ENCODE assay signal across 1 cellular context in the genomic region with DNA sequence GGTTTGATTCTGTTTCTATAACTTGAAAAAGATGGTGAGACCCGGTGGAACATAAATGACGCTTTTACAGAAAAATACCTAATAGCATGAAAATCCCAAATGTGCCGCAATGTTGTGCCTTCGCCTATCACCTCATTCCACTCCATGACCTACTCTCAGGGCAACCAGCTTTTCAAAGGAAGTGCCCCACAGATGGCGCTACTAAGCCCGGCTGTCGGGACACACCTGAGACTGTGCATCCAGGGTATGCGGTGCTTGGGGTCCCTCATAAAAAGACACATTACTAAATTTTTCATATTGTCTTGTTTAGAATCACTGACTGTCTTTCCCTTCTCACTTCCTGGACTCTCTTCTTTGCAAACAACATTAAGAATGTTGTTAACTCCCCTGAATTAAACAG.
TF ChIP-seq lines count a peak whose summit lies in the region.

No MANE protein-coding gene starts in this region.

TF ChIP-seq in K562, 482 proteins besides CTCF, POLR2A, EP300 and RAD21 (continued from another document):
- TF ChIP-seq, protein P1, sequence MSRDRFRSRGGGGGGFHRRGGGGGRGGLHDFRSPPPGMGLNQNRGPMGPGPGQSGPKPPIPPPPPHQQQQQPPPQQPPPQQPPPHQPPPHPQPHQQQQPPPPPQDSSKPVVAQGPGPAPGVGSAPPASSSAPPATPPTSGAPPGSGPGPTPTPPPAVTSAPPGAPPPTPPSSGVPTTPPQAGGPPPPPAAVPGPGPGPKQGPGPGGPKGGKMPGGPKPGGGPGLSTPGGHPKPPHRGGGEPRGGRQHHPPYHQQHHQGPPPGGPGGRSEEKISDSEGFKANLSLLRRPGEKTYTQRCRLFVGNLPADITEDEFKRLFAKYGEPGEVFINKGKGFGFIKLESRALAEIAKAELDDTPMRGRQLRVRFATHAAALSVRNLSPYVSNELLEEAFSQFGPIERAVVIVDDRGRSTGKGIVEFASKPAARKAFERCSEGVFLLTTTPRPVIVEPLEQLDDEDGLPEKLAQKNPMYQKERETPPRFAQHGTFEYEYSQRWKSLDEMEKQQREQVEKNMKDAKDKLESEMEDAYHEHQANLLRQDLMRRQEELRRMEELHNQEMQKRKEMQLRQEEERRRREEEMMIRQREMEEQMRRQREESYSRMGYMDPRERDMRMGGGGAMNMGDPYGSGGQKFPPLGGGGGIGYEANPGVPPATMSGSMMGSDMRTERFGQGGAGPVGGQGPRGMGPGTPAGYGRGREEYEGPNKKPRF (IDR thresholded peaks at IDR 0.05; ENCODE audit: low read depth, low read length), result no peak
- TF ChIP-seq ZNF316 (IDR thresholded peaks at IDR 0.05), result no peak
- TF ChIP-seq SIN3B (IDR thresholded peaks at IDR 0.05; ENCODE audit: low read depth), result no peak
- no peak for TF ChIP-seq SIX5 (IDR thresholded peaks at IDR 0.05; ENCODE audit: borderline replicate concordance in 1 of 2, insufficient read depth in 1 of 2, low read depth in 1 of 2, low read length in 2 of 2)
- no peak for TF ChIP-seq CSDE1 (IDR thresholded peaks at IDR 0.05)
- no peak for TF ChIP-seq ETS2 (tag; IDR thresholded peaks at IDR 0.05; ENCODE audit: borderline replicate concordance, poor library complexity, severe bottlenecking)
